1 cellular context compared by ENCODE assay signal in the genomic region with DNA sequence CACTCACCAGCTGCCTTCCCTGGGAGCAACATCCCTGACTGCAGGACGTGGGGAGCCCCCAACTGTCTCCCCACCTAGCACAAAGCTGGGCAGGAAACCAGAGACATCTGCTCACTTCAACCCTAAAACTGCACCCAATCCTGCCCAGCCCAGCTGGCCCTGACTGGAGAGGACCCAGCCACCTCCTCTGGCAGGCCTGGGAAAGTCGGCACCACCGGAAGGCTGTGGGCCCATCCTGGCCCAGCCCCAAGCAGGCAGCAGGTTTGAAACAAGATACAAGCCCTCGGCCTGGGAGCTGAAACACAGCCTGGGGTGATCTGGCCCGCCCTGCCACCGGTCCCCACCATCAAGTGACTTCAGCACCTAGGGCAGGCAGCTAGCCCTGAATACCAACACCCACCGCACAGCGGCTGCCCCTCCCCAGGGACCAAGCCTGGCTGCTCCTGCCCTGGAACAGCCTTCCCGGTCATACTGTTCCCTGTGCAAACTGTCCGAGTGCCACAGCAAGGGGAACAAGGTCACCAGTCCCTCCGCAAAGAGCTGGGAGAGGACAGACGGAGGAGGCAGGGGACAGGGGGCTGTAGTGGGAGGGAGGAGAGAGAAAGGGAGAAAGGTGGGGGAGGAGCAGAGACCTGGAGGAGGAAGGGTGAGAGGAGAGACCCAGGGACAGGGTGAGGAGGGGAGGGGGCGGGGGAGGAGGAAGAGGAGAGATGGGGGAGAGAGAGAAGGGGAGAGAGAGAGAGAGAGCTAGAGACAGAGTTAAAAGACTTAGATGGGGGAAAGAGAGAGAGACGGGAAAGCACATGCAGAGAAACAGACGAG.
TF ChIP-seq lines count a peak whose summit lies in the region.

No MANE protein-coding gene starts in this region.

TF ChIP-seq in GM23338, 12 proteins besides CTCF, POLR2A, EP300 and RAD21 (continued from another document):
- TF ChIP-seq, protein P1, sequence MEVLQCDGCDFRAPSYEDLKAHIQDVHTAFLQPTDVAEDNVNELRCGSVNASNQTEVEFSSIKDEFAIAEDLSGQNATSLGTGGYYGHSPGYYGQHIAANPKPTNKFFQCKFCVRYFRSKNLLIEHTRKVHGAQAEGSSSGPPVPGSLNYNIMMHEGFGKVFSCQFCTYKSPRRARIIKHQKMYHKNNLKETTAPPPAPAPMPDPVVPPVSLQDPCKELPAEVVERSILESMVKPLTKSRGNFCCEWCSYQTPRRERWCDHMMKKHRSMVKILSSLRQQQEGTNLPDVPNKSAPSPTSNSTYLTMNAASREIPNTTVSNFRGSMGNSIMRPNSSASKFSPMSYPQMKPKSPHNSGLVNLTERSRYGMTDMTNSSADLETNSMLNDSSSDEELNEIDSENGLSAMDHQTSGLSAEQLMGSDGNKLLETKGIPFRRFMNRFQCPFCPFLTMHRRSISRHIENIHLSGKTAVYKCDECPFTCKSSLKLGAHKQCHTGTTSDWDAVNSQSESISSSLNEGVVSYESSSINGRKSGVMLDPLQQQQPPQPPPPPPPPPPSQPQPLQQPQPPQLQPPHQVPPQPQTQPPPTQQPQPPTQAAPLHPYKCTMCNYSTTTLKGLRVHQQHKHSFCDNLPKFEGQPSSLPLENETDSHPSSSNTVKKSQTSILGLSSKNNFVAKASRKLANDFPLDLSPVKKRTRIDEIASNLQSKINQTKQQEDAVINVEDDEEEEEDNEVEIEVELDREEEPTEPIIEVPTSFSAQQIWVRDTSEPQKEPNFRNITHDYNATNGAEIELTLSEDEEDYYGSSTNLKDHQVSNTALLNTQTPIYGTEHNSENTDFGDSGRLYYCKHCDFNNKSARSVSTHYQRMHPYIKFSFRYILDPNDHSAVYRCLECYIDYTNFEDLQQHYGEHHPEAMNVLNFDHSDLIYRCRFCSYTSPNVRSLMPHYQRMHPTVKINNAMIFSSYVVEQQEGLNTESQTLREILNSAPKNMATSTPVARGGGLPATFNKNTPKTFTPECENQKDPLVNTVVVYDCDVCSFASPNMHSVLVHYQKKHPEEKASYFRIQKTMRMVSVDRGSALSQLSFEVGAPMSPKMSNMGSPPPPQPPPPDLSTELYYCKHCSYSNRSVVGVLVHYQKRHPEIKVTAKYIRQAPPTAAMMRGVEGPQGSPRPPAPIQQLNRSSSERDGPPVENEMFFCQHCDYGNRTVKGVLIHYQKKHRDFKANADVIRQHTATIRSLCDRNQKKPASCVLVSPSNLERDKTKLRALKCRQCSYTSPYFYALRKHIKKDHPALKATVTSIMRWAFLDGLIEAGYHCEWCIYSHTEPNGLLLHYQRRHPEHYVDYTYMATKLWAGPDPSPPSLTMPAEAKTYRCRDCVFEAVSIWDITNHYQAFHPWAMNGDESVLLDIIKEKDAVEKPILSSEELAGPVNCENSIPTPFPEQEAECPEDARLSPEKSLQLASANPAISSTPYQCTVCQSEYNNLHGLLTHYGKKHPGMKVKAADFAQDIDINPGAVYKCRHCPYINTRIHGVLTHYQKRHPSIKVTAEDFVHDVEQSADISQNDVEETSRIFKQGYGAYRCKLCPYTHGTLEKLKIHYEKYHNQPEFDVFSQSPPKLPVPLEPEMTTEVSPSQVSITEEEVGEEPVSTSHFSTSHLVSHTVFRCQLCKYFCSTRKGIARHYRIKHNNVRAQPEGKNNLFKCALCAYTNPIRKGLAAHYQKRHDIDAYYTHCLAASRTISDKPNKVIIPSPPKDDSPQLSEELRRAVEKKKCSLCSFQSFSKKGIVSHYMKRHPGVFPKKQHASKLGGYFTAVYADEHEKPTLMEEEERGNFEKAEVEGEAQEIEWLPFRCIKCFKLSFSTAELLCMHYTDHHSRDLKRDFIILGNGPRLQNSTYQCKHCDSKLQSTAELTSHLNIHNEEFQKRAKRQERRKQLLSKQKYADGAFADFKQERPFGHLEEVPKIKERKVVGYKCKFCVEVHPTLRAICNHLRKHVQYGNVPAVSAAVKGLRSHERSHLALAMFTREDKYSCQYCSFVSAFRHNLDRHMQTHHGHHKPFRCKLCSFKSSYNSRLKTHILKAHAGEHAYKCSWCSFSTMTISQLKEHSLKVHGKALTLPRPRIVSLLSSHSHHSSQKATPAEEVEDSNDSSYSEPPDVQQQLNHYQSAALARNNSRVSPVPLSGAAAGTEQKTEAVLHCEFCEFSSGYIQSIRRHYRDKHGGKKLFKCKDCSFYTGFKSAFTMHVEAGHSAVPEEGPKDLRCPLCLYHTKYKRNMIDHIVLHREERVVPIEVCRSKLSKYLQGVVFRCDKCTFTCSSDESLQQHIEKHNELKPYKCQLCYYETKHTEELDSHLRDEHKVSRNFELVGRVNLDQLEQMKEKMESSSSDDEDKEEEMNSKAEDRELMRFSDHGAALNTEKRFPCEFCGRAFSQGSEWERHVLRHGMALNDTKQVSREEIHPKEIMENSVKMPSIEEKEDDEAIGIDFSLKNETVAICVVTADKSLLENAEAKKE (CRISPR knock-in tag; IDR thresholded peaks at IDR 0.05) = no peak
- TF ChIP-seq JUNB (IDR thresholded peaks at IDR 0.05; ENCODE audit: unreplicated experiment) (no peak), NANOG (IDR thresholded peaks at IDR 0.05; ENCODE audit: borderline replicate concordance) (no peak), POLR2AphosphoS5 (IDR thresholded peaks at IDR 0.05; ENCODE audit: low read depth) (no peak), ZNF331 (CRISPR knock-in tag; IDR thresholded peaks at IDR 0.05; ENCODE audit: low read depth) (no peak), EZH2phosphoT487 (IDR thresholded peaks at IDR 0.05; ENCODE audit: unreplicated experiment) (no peak), EZH2 (IDR thresholded peaks at IDR 0.05; ENCODE audit: low read depth, unreplicated experiment) (no peak), CREB1 (CRISPR knock-in tag; IDR thresholded peaks at IDR 0.05; ENCODE audit: low read depth) (no peak), STAT1 (IDR thresholded peaks at IDR 0.05; ENCODE audit: unreplicated experiment) (no peak), ZNF114 (CRISPR knock-in tag; IDR thresholded peaks at IDR 0.05) (no peak)
TF ChIP-seq in GM23338: peak in this region for 0.
